15 cellular contexts compared by ENCODE assay signal in the genomic region with DNA sequence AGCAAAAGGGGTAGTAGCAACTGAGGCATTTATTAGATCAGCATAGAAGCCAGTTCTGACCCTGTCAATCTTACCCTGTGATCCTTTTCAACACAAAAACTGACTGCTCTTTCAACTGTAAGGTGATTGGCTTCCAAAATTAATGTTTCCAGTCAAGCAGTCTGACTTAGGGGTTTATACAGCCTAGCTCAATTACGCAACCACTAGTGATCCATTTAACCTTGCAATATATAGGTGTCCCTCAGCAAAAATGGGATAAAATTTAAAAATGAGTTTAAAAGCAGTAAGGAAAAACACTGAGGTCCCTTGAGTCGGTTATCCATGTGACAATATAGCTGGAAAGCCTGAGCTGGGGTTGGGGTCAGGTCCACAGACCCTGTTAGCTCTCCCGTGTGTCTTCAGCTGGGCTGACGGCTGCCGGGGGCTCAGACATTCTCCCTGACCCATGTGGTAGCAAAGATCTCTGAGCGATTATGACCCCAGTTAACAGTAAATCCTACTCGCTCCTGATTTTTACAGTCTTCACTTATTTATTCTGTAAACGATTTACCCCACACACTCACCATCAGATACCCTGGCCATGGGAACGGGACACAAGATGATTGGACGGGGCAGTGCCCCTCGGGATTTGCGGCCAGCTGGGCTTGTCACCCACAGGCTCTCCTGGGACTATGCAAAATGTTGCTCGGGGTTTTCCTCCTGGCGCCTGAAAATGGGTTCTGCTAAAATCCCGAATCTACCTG. TPM values are rescaled to one million over a fixed set of nuclear protein-coding genes. Genes with fewer than 3 reads are reported as not detected.
DNase-seq lines count a peak whose midpoint lies in the region; ATAC-seq and TF ChIP-seq lines count a peak whose summit lies in the region.
"Had no signal": no experiment of that assay in that cellular context is flagged by ENCODE, and none has a peak within 500 bp of the region (broad histone marks: within the 10 kb centered on the region; RNA-seq: fewer than 3 reads in every experiment).

No MANE protein-coding gene starts in this region.

- no peaks in the 10 kb centered on the region for H3K27me3 ChIP-seq in right lobe of liver

- ATAC-seq in GM18511 (IDR thresholded peaks at IDR 0.05; ENCODE audit: unreplicated experiment) (peak; percentile 76), GM21717 (IDR thresholded peaks at IDR 0.05; ENCODE audit: unreplicated experiment) (peak; percentile 45), HG03565 (IDR thresholded peaks at IDR 0.05; ENCODE audit: unreplicated experiment) (peak; percentile 58), right lobe of liver (peak; percentile 21 to 76 (median 50)), HG02870 (IDR thresholded peaks at IDR 0.05; ENCODE audit: unreplicated experiment) (no peak), HG03280 (IDR thresholded peaks at IDR 0.05; ENCODE audit: unreplicated experiment) (no peak)
- ATAC-seq: activated CD4-positive, CD25-positive, alpha-beta regulatory T cell treated with anti-CD3 and anti-CD28 coated beads, Interleukin-2, amount 50 U/mL, for 24 hours; activated T-cell treated with anti-CD3 and anti-CD28 coated beads, Interleukin-2, amount 50 U/mL, for 4 hours; psoas muscle had no signal

- no peak for TF ChIP-seq POLR2A in right lobe of liver (IDR thresholded peaks at IDR 0.05)

- no peak overlapping the region for H3K4me3 ChIP-seq in right lobe of liver
- H3K4me3 ChIP-seq: psoas muscle had no signal

- DNase-seq in right lobe of liver (no peak), nucleus accumbens (lab: John Stamatoyannopoulos, UW) (no peak)
- no peak for DNase-seq in activated T-cell treated with anti-CD3 and anti-CD28 coated beads, Interleukin-2, amount 50 U/mL, for 48 hours
- DNase-seq: activated T-cell treated with anti-CD3 and anti-CD28 coated beads, Interleukin-2, amount 50 U/mL, for 4 hours; DND-41; NCI-H2081 treated with DMSO at 0.1 percent for 48 hours; psoas muscle; stimulated activated CD4-positive, alpha-beta T cell treated with anti-CD3 and anti-CD28 coated beads, Interleukin-1b, Interleukin-23, amount 100 ng/mL, for 48 hours; SW 1271 had no signal

- no peaks in the 10 kb centered on the region for H3K36me3 ChIP-seq in right lobe of liver

- 23% methylated on average over 10 of the region's 15 CpGs for WGBS in right lobe of liver (ENCODE audit: insufficient coverage, low coverage, low lambda C conversion rate, missing lambda C conversion rate)

- no peak for TF ChIP-seq CTCF in right lobe of liver (IDR thresholded peaks at IDR 0.05)

- intact Hi-C loops in right lobe of liver (cut with DNase I), result no loop called here

- no peaks in the 10 kb centered on the region for H3K9me3 ChIP-seq in right lobe of liver
- H3K9me3 ChIP-seq: psoas muscle had no signal

- H3K4me1 ChIP-seq in right lobe of liver, result peaks cover 0 to 28% (median 5%) of the 10 kb centered on the region in 4 donors
- H3K4me1 ChIP-seq: psoas muscle had no signal

- peak overlapping the region in 2 of 3 donors; percentile 24 to 28 for H3K27ac ChIP-seq in right lobe of liver
- H3K27ac ChIP-seq: psoas muscle had no signal

RNA-seq across cellular contexts. Expression of a gene that starts 16.6 kb away (rescaled TPM):
- 10 to 100 TPM in 4 of 6 experiments, 1 to 10 TPM in 2; 4.7 to 17.0 (median 10.9) TPM for total RNA-seq in right lobe of liver

Comparison
In these comparisons a context has a peak if more than half of its experiments do, and no peak if none do; other contexts are left out.
1. ATAC-seq: peak in GM18511 (single experiment), GM21717 (single experiment), HG03565 (single experiment) and right lobe of liver (4 of 4); none in HG02870 (single experiment) and HG03280 (single experiment).